In the genomic region with DNA sequence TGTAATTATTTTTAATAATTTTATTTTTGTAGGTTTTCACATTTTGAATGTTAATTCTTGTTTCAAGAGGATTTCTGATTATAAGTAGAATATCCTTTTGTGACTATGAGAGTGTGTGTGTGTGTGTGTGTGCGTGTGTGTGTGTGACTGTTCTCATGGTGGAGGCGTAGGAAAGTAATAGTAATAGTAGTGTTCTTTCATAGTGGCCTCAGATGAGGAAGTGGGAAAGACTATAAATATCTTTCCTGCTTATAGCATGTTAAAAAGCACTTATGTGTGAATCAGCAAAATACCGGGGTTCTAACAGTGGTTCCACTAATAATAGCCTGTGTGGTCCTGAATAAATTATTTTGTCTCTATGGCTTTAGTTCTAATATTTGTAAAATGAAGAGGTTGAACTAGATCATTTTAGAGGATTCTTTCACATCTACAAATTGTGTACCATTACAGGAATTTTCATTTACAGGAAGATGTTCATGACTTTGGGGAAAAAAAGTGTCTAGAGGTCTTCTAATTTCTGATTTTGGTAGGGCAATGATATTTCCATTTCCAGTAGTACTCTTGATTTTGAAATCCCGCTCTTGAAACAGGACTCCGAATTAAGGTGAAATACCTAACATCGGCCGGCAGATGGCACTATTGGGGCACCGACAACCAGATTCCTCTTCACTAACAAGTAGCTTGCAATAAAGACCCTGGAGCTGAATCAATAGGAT, we compare ENCODE assay signal across 8 cellular contexts. TPM values are rescaled to one million over a fixed set of nuclear protein-coding genes. Genes with fewer than 3 reads are reported as not detected.
DNase-seq lines count a peak whose midpoint lies in the region; ATAC-seq and TF ChIP-seq lines count a peak whose summit lies in the region.

No MANE protein-coding gene starts in this region.

- intact Hi-C loops in Panc1 (cut with micrococcal nuclease; ENCODE audit: unreplicated experiment): loop anchor here (1.0 to 10.0 kb wide), 4 partner anchors 124 to 516 kb away; a partner anchor contains a TSS
- intact Hi-C loops in ovary (cut with DNase I): loop anchor here in 2 of 4 donors (10.0 kb wide), 2 partner anchors 504 to 514 kb away; no protein-coding TSS in a partner anchor

- H3K4me1 ChIP-seq in Panc1 (ENCODE audit: control insufficient read depth, insufficient read depth, low read length) (no peaks in the 10 kb centered on the region), ovary (ENCODE audit: insufficient read depth) (no peaks in the 10 kb centered on the region)

- TF ChIP-seq CTCF in Panc1 (IDR thresholded peaks at IDR 0.05) (peak; percentile 85; the same call in 1 of the 2 replicates), fibroblast of pulmonary artery (IDR thresholded peaks at IDR 0.05; ENCODE audit: low read length, missing control alignments) (peak; percentile 67), ovary (IDR thresholded peaks at IDR 0.05) (peak in 2 of 3 donors; percentile 28 to 41), type B pancreatic cell (conservative IDR thresholded peaks at IDR 0.05) (peak; percentile 91)

- H3K4me1 Mint-ChIP-seq in type B pancreatic cell (ENCODE audit: unreplicated experiment): peaks cover 4% of the 10 kb centered on the region

- H3K27me3 ChIP-seq in Panc1 (ENCODE audit: control insufficient read depth, insufficient read depth, low read length) (peaks cover 10% of the 10 kb centered on the region), ovary (no peaks in the 10 kb centered on the region)

- no peak overlapping the region for H3K27ac Mint-ChIP-seq in type B pancreatic cell

- H3K4me3 ChIP-seq in Panc1 (ENCODE audit: low read depth in 2 of 2, low read length in 2 of 2): no peak overlapping the region
- H3K4me3 ChIP-seq in fibroblast of pulmonary artery (replicated peaks; ENCODE audit: low read depth, low read length): no peak overlapping the region
- no peak overlapping the region for H3K4me3 ChIP-seq in ovary

- H3K4me3 Mint-ChIP-seq in type B pancreatic cell: no peak overlapping the region

- POLR2A ChIA-PET in Panc1 (lab: Charles Lee): interaction anchor here (0.6 kb wide), 1 partner anchor 603 kb away, joined by 15 read pairs; a partner anchor contains a TSS

- peaks cover 32% of the 10 kb centered on the region for H3K27me3 Mint-ChIP-seq in type B pancreatic cell

- WGBS in ovary, 3 donors: 6 to 16% (median 7%) methylated on average over 8 of the region's 8 CpGs

- CTCF ChIA-PET in Panc1 (lab: Charles Lee): interaction anchor here (0.5 to 1.6 kb wide), 4 partner anchors 49 to 347 kb away, joined by 3 to 4 read pairs (median 3); no protein-coding TSS in a partner anchor

- TF ChIP-seq EP300 in ovary (IDR thresholded peaks at IDR 0.05): no peak

- in situ Hi-C loops in Panc1 (cut with HindIII; ENCODE audit: low pct_unique_long_range_greater_than_20kb, low sequenced_read_pairs): no loop called here

- H3K27ac ChIP-seq in Panc1 (ENCODE audit: low read length) (no peak overlapping the region), ovary (no peak overlapping the region)

- H3K36me3 Mint-ChIP-seq in type B pancreatic cell: no peaks in the 10 kb centered on the region

- H3K36me3 ChIP-seq in Panc1 (ENCODE audit: control insufficient read depth, insufficient read depth, low read length) (no peaks in the 10 kb centered on the region), ovary (no peaks in the 10 kb centered on the region)

- TF ChIP-seq POLR2A in ovary (IDR thresholded peaks at IDR 0.05): no peak

- no peaks in the 10 kb centered on the region for H3K9me3 Mint-ChIP-seq in type B pancreatic cell

- H3K9me3 ChIP-seq in Panc1 (ENCODE audit: control insufficient read depth, insufficient read depth, low read depth, low read length): no peaks in the 10 kb centered on the region
- H3K9me3 ChIP-seq in ovary: no peaks in the 10 kb centered on the region

- BruUV-seq in Panc1 (replicated peaks; lab: Mats Ljungman, UMichigan): no TSS peak

- peak; percentile 73 for ATAC-seq in GM19468 (IDR thresholded peaks at IDR 0.05; ENCODE audit: extremely low read depth, unreplicated experiment)
- ATAC-seq in HG03571 (IDR thresholded peaks at IDR 0.05; ENCODE audit: unreplicated experiment): peak; percentile 87
- ATAC-seq in Panc1: peak; percentile 67; the same call in 1 of the 2 replicates

- DNase-seq in DMS 273 treated with DMSO at 0.1 percent for 48 hours (lab: John Stamatoyannopoulos, UW) (peak; percentile 23), Panc1 (ENCODE audit: low read depth, low spot score) (peak; percentile 56), fibroblast of pulmonary artery (ENCODE audit: low read depth) (peak; percentile 91), ovary (peak; percentile 25 to 72 (median 58)), type B pancreatic cell (ENCODE audit: extremely low spot score, unreplicated experiment) (no peak)
- peak; percentile 73 to 77 for DNase-seq in activated T-cell treated with anti-CD3 and anti-CD28 coated beads, Interleukin-2, amount 50 U/mL, for 48 hours

RNA-seq across cellular contexts. Expression of a gene that starts 29.9 kb away (rescaled TPM):
- total RNA-seq in Panc1 (2021; ENCODE audit: unreplicated experiment): not detected
- not detected for polyA plus RNA-seq in Panc1 (2012; ENCODE audit: insufficient read length)
- not detected for total RNA-seq in ovary
- polyA plus RNA-seq in ovary: not detected
- not detected in 2 replicates for total RNA-seq in type B pancreatic cell (ENCODE audit: low replicate concordance)

RNA-seq across cellular contexts. Expression of a gene that starts 44.2 kb away (rescaled TPM):
- total RNA-seq in Panc1 (2021; ENCODE audit: unreplicated experiment) (3.1 TPM), ovary (10 to 100 TPM; 10.7 to 18.9 (median 16.7) TPM), type B pancreatic cell (ENCODE audit: low replicate concordance) (29.7 and 42.9 TPM in 2 replicates)
- 2.7 TPM for polyA plus RNA-seq in Panc1 (2012; ENCODE audit: insufficient read length)
- 10 to 100 TPM in 1 of 2 donors, 1 to 10 TPM in 1; 9.9 to 27.5 TPM for polyA plus RNA-seq in ovary

RNA-seq across cellular contexts. Expression of a gene that starts 44.5 kb away (rescaled TPM):
- total RNA-seq in Panc1 (2021; ENCODE audit: unreplicated experiment) (not detected), ovary (not detected), type B pancreatic cell (ENCODE audit: low replicate concordance) (not detected in 2 replicates)
- not detected for polyA plus RNA-seq in Panc1 (2012; ENCODE audit: insufficient read length)
- not detected for polyA plus RNA-seq in ovary

RNA-seq across cellular contexts. Expression of a gene that starts 48.3 kb away (rescaled TPM):
- total RNA-seq in Panc1 (2021; ENCODE audit: unreplicated experiment) (not detected), ovary (not detected), type B pancreatic cell (ENCODE audit: low replicate concordance) (not detected in 2 replicates)
- polyA plus RNA-seq in Panc1 (2012; ENCODE audit: insufficient read length): not detected
- not detected for polyA plus RNA-seq in ovary

RNA-seq across cellular contexts. Expression of a gene that starts 58.3 kb away (rescaled TPM):
- not detected for total RNA-seq in Panc1 (2021; ENCODE audit: unreplicated experiment)
- polyA plus RNA-seq in Panc1 (2012; ENCODE audit: insufficient read length): not detected
- under 1 TPM in 1 of 7 donors, not detected in 6; 0.11 TPM for total RNA-seq in ovary
- polyA plus RNA-seq in ovary: not detected
- total RNA-seq in type B pancreatic cell (ENCODE audit: low replicate concordance): not detected in 2 replicates

Comparison
In these comparisons a context has a peak if more than half of its experiments do, and no peak if none do; other contexts are left out.
1. CTCF ChIP-seq: peak in every context shown above with its lines; median percentile 91 in type B pancreatic cell; 85 in Panc1; 67 in fibroblast of pulmonary artery; 34 in ovary.